8 cellular contexts compared by ENCODE assay signal in the genomic region with DNA sequence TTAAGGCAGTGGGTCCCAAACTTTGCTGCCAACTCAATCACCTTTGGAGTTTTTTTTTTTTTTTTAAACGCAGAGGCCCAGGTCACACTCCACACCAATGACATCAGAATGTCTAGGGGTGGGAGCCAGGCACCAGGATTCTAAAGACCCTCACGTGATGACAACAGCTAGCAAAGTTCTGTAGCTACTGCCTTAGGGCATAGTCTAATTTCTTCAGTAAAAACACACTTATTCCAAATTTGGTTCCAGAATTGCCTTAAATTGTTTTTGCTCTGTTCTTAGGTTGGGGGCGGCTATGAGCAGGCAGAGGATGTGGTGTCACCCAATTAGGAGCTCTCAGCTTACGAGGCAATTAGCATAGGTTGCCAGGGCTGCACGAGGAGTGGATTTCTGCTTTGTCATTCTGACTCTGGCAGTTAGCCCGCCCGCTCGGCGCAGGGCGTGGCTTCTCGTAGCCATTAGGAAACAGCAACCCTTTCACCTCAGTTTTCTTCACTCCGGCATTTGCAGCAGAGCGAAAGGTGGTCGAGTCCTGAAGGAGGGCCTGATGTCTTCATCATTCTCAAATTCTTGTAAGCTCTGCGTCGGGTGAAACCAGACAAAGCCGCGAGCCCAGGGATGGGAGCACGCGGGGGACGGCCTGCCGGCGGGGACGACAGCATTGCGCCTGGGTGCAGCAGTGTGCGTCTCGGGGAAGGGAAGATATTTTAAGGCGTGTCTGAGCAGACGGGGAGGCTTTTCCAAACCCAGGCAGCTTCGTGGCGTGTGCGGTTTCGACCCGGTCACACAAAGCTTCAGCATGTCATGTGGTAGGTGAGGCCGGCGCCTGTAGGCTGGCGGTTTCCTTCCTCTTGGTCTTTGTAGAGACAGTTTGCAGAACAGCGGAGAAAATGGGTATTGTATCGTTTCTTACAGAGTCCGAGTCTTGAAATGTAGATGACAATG. TPM values are rescaled to one million over a fixed set of nuclear protein-coding genes. Genes with fewer than 3 reads are reported as not detected.
A peak's percentile ranks its signal among the peaks of the same experiment; 100 is the strongest.
DNase-seq lines count a peak whose midpoint lies in the region; TF ChIP-seq lines count a peak whose summit lies in the region.

No MANE protein-coding gene starts in this region.

- H3K27ac ChIP-seq in suprapubic skin: peak overlapping the region; percentile 94

- H3K4me1 ChIP-seq in suprapubic skin: peaks cover 53% of the 10 kb centered on the region

- TF ChIP-seq EP300 in suprapubic skin (IDR thresholded peaks at IDR 0.05): no peak

- peak overlapping the region; percentile 68 for H3K4me3 ChIP-seq in HFF-Myc (replicated peaks; ENCODE audit: low read depth, low read length)
- peak overlapping the region; percentile 70 for H3K4me3 ChIP-seq in suprapubic skin

- no peaks in the 10 kb centered on the region for H3K27me3 ChIP-seq in suprapubic skin

- DNase-seq in GM04504 (ENCODE audit: low read depth) (peak; percentile 97), HFF-Myc (ENCODE audit: extremely low read depth, low read depth) (peak; percentile 97), MV-4-11 (lab: John Stamatoyannopoulos, UW) (peak; percentile 97), SK-N-DZ (ENCODE audit: low spot score) (peak; percentile 96), globus pallidus (ENCODE audit: low spot score) (peak; percentile 89), non-pigmented ciliary epithelial cell (ENCODE audit: low read depth) (peak; percentile 89), suprapubic skin (ENCODE audit: low spot score in 2 of 2) (peak; percentile 95)
- peak; percentile 91 for DNase-seq in activated naive CD4-positive, alpha-beta T cell treated with anti-CD3 and anti-CD28 coated beads, Interleukin-2, amount 50 U/mL, for 16 hours

- TF ChIP-seq CTCF in HFF-Myc (IDR thresholded peaks at IDR 0.05; ENCODE audit: low read depth, low read length, missing control alignments) (no peak), suprapubic skin (IDR thresholded peaks at IDR 0.05) (no peak)

- peak; percentile 45 to 72 for TF ChIP-seq POLR2A in suprapubic skin (IDR thresholded peaks at IDR 0.05)

- peaks cover 5% of the 10 kb centered on the region for H3K36me3 ChIP-seq in suprapubic skin

- WGBS in suprapubic skin: under 1% methylated on average over 29 of the region's 40 CpGs

- H3K9me3 ChIP-seq in suprapubic skin: no peaks in the 10 kb centered on the region

RNA-seq across cellular contexts. Expression of a gene that starts 16.7 kb away (rescaled TPM):
- 0.41 TPM in 1 of 2 replicates, not detected in the other for polyA plus RNA-seq in SK-N-DZ (2014; cell fraction: cytosol; rRNA removed)
- polyA plus RNA-seq in SK-N-DZ (2014; cell fraction: nucleus; rRNA removed): 0.52 and 1.5 TPM in 2 replicates
- total RNA-seq in suprapubic skin: 1 to 10 TPM; 2.9 to 5.4 (median 4.0) TPM

Comparison
In these comparisons a context has a peak if more than half of its experiments do, and no peak if none do; other contexts are left out.
1. Peak in every context shown above with its lines: DNase-seq, H3K4me3 ChIP-seq and H3K27ac ChIP-seq.